Comparison of ENCODE assay signal across 2 cellular contexts in the genomic region with DNA sequence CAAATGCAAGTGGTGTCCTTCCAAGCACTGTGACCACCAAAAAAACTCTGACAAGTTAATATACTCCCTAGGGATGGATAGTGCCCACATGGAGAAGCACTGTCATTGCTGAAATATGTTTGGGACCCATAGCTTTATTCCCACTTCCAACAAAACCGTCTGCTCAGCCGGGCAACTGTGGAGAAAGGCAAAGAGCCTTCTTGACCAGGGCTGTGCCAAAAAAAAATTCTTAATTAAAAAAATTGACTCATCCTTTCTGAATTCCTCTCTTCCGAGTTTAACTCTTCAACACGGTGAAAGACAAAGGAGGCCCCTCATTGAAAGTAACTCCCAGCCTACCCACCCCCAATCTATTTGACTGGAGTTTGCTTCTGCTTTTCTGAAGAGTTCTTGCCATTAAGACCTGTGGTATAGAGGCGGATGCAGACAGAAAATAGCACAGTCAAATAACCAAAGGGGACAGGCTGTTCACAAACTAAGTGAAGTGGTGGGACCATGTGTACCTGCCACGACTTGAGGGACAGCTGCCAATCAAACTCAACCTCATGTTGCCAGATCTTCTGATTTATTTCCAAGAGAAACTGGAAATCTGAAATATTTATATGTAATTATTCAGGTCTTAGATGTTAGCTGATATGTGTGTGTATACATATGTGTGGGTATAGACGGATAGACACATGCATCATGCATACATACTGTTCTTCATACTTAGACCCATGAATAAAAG.
TF ChIP-seq lines count a peak whose summit lies in the region.

No MANE protein-coding gene starts in this region.

TF ChIP-seq in A549, 52 proteins besides CTCF, POLR2A, EP300 and RAD21 (continued from another document):
- TF ChIP-seq JUN (IDR thresholded peaks at IDR 0.05) (no peak), RFX5 (IDR thresholded peaks at IDR 0.05) (no peak), CBX8 (IDR thresholded peaks at IDR 0.05) (no peak), FOSL2 (IDR thresholded peaks at IDR 0.05) (no peak), FOSL2 (CRISPR knock-in tag; IDR thresholded peaks at IDR 0.05) (no peak), CHD4 (IDR thresholded peaks at IDR 0.05; ENCODE audit: borderline replicate concordance) (no peak), FOXS1 (CRISPR knock-in tag; IDR thresholded peaks at IDR 0.05) (no peak), HEYL (CRISPR knock-in tag; IDR thresholded peaks at IDR 0.05) (no peak), RNF2 (IDR thresholded peaks at IDR 0.05; ENCODE audit: borderline replicate concordance, low read depth) (no peak), GATA3 (IDR thresholded peaks at IDR 0.05; ENCODE audit: borderline replicate concordance) (no peak)
- TF ChIP-seq, protein P1, sequence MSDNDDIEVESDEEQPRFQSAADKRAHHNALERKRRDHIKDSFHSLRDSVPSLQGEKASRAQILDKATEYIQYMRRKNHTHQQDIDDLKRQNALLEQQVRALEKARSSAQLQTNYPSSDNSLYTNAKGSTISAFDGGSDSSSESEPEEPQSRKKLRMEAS (IDR thresholded peaks at IDR 0.05): no peak
- TF ChIP-seq, protein P2, sequence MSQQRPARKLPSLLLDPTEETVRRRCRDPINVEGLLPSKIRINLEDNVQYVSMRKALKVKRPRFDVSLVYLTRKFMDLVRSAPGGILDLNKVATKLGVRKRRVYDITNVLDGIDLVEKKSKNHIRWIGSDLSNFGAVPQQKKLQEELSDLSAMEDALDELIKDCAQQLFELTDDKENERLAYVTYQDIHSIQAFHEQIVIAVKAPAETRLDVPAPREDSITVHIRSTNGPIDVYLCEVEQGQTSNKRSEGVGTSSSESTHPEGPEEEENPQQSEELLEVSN (IDR thresholded peaks at IDR 0.05; ENCODE audit: borderline replicate concordance, low read depth): no peak
- TF ChIP-seq, protein P3, sequence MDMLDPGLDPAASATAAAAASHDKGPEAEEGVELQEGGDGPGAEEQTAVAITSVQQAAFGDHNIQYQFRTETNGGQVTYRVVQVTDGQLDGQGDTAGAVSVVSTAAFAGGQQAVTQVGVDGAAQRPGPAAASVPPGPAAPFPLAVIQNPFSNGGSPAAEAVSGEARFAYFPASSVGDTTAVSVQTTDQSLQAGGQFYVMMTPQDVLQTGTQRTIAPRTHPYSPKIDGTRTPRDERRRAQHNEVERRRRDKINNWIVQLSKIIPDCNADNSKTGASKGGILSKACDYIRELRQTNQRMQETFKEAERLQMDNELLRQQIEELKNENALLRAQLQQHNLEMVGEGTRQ (IDR thresholded peaks at IDR 0.05): no peak

TF ChIP-seq in HEK293T, 16 proteins besides CTCF, POLR2A, EP300 and RAD21 (continued from another document):
- TF ChIP-seq, protein P4, sequence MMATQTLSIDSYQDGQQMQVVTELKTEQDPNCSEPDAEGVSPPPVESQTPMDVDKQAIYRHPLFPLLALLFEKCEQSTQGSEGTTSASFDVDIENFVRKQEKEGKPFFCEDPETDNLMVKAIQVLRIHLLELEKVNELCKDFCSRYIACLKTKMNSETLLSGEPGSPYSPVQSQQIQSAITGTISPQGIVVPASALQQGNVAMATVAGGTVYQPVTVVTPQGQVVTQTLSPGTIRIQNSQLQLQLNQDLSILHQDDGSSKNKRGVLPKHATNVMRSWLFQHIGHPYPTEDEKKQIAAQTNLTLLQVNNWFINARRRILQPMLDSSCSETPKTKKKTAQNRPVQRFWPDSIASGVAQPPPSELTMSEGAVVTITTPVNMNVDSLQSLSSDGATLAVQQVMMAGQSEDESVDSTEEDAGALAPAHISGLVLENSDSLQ (IDR thresholded peaks at IDR 0.05): peak; percentile 87
- no peak for TF ChIP-seq NFRKB (IDR thresholded peaks at IDR 0.05)
- no peak for TF ChIP-seq BHLHE40 (IDR thresholded peaks at IDR 0.05; ENCODE audit: borderline replicate concordance)
